9 cellular contexts compared by ENCODE assay signal in the genomic region with DNA sequence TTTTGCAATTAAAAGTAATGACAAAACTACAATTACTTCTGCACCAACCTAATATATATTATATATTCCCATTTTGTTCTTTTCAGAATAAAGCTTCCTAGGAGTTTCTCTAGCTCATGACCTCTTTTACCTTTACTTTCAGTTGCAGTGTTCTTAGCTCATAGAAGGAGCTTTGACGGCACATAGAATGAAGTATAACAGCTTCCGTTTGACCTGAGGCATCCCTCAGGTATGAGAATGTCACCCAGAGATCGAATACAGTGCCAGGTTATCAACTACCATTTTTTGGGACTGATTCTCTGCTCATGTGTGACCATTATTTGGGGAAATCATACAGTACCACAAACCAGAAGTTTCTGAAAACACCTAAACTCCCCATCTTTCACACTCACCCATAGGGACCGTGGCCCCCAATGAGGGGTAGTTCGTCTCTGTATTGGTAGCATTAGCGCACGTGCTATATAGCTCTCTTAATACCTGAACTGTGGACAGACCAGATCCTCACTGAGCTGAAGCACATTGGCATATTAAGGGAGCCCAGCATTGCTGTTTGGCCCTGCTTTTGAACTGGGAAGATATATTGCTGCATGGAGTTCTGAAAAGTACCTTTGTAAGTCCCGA.
DNase-seq lines count a peak whose midpoint lies in the region; ATAC-seq, FAIRE-seq and TF ChIP-seq lines count a peak whose summit lies in the region.
"Had no signal": no experiment of that assay in that cellular context is flagged by ENCODE, and none has a peak within 500 bp of the region (broad histone marks: within the 10 kb centered on the region; RNA-seq: fewer than 3 reads in every experiment).

No MANE protein-coding gene starts in this region.

- no peak for FAIRE-seq in pancreas (lab: Jason Lieb, UNC)

- H3K27ac ChIP-seq in effector memory CD4-positive, alpha-beta T cell (ENCODE audit: insufficient read depth, low read length, poor library complexity, severe bottlenecking): peak overlapping the region; percentile 78
- H3K27ac ChIP-seq in pancreas (peak overlapping the region; percentile 3 to 86 (median 54)), tibial artery (no peak overlapping the region)

- 63 to 68% methylated on average over 8 of the region's 8 CpGs for WGBS in pancreas, 2 donors

- ATAC-seq in pancreas: peak in 1 of 4 donors; percentile 2

- no peak for DNase-seq in GM12865 (ENCODE audit: low read depth)
- peak; percentile 45 for DNase-seq in NCI-H69 (lab: John Stamatoyannopoulos, UW)
- DNase-seq in effector memory CD4-positive, alpha-beta T cell: no peak
- no peak for DNase-seq in pancreas
- DNase-seq in RKO (ENCODE audit: low spot score): no peak
- DNase-seq in tibial artery: no peak
- DNase-seq in NOMO-1 treated with DMSO at 0.1 percent for 48 hours (lab: John Stamatoyannopoulos, UW; ENCODE audit: unreplicated experiment): no peak
- DNase-seq: erythroblast, IMR-90 had no signal

- H3K27me3 ChIP-seq in effector memory CD4-positive, alpha-beta T cell (replicated peaks; ENCODE audit: control insufficient read depth, insufficient read depth, low read length, poor library complexity, severe bottlenecking): no peaks in the 10 kb centered on the region
- H3K27me3 ChIP-seq in pancreas (no peaks in the 10 kb centered on the region), tibial artery (no peaks in the 10 kb centered on the region)

- no peaks in the 10 kb centered on the region for H3K9me3 ChIP-seq in effector memory CD4-positive, alpha-beta T cell (ENCODE audit: control insufficient read depth, low read length)
- no peaks in the 10 kb centered on the region for H3K9me3 ChIP-seq in pancreas
- H3K9me3 ChIP-seq in tibial artery: no peaks in the 10 kb centered on the region

- H3K4me3 ChIP-seq in GM12865 (ENCODE audit: low read depth, low read length): peak overlapping the region; percentile 49
- H3K4me3 ChIP-seq in effector memory CD4-positive, alpha-beta T cell (ENCODE audit: insufficient read depth, low read depth, low read length, poor library complexity, severe bottlenecking): no peak overlapping the region
- peak overlapping the region in 1 of 4 donors; percentile 20 for H3K4me3 ChIP-seq in pancreas
- no peak overlapping the region for H3K4me3 ChIP-seq in tibial artery

- peaks cover 92% of the 10 kb centered on the region for H3K4me1 ChIP-seq in effector memory CD4-positive, alpha-beta T cell (ENCODE audit: control insufficient read depth, insufficient read depth, low read length, poor library complexity, severe bottlenecking)
- H3K4me1 ChIP-seq in pancreas: peaks cover 56 to 81% (median 67%) of the 10 kb centered on the region in 3 donors
- H3K4me1 ChIP-seq in tibial artery: peaks cover 0 to 48% (median 38%) of the 10 kb centered on the region in 4 donors

- no peaks in the 10 kb centered on the region for H3K36me3 ChIP-seq in effector memory CD4-positive, alpha-beta T cell (ENCODE audit: control insufficient read depth, insufficient read depth, low read length)
- H3K36me3 ChIP-seq in pancreas (no peaks in the 10 kb centered on the region), tibial artery (no peaks in the 10 kb centered on the region)

- intact Hi-C loops in pancreas (cut with DNase I): no loop called here
- intact Hi-C loops in tibial artery (cut with DNase I; ENCODE audit: low total_unique reads): no loop called here

- TF ChIP-seq CTCF in GM12865 (IDR thresholded peaks at IDR 0.05; ENCODE audit: insufficient read depth, low read depth, low read length, missing control alignments) (no peak), pancreas (IDR thresholded peaks at IDR 0.05) (no peak), tibial artery (IDR thresholded peaks at IDR 0.05) (no peak)

Comparison
In these comparisons a context has a peak if more than half of its experiments do, and no peak if none do; other contexts are left out.
1. H3K27ac ChIP-seq: peak in effector memory CD4-positive, alpha-beta T cell (single experiment) and pancreas (4 of 4); none in tibial artery (0 of 2).